1 cellular context compared by ENCODE assay signal in the genomic region with DNA sequence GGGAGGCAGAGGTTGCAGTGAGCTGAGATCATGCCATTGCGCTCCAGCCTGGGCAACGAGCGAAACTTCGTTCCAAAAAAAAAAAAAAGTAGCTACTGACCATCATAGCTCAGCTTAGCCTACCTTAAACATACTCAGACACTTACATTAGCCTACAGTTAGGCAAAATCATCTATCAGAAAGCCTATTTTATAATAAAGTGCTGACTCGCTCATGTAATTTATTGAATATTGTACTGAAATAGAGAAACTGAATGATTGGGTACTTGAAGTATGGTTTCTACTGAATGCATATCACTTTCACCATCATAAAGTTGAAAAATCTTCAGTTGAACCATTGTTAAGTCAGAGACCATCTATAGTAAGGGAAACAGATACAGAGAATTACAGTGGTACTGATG.
TF ChIP-seq lines count a peak whose summit lies in the region.

No MANE protein-coding gene starts in this region.

TF ChIP-seq in GM23338, 12 proteins besides CTCF, POLR2A, EP300 and RAD21:
- TF ChIP-seq ZNF462 (CRISPR knock-in tag; IDR thresholded peaks at IDR 0.05) (no peak), POLR2AphosphoS5 (IDR thresholded peaks at IDR 0.05; ENCODE audit: low read depth) (no peak), EZH2phosphoT487 (IDR thresholded peaks at IDR 0.05; ENCODE audit: unreplicated experiment) (no peak), REST (IDR thresholded peaks at IDR 0.05; ENCODE audit: unreplicated experiment) (no peak), JUNB (IDR thresholded peaks at IDR 0.05; ENCODE audit: unreplicated experiment) (no peak), CREB1 (CRISPR knock-in tag; IDR thresholded peaks at IDR 0.05; ENCODE audit: low read depth) (no peak), STAT1 (IDR thresholded peaks at IDR 0.05; ENCODE audit: unreplicated experiment) (no peak), NANOG (IDR thresholded peaks at IDR 0.05; ENCODE audit: borderline replicate concordance) (no peak), ZNF114 (CRISPR knock-in tag; IDR thresholded peaks at IDR 0.05) (no peak), ZNF331 (CRISPR knock-in tag; IDR thresholded peaks at IDR 0.05; ENCODE audit: low read depth) (no peak), EZH2 (IDR thresholded peaks at IDR 0.05; ENCODE audit: low read depth, unreplicated experiment) (no peak)
- TF ChIP-seq, protein P1, sequence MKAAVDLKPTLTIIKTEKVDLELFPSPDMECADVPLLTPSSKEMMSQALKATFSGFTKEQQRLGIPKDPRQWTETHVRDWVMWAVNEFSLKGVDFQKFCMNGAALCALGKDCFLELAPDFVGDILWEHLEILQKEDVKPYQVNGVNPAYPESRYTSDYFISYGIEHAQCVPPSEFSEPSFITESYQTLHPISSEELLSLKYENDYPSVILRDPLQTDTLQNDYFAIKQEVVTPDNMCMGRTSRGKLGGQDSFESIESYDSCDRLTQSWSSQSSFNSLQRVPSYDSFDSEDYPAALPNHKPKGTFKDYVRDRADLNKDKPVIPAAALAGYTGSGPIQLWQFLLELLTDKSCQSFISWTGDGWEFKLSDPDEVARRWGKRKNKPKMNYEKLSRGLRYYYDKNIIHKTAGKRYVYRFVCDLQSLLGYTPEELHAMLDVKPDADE (IDR thresholded peaks at IDR 0.05), result no peak
